ENCODE assay signal across 11 cellular contexts in genomic region chr11:119759324-119759723, GRCh38. TPM values are rescaled to one million over a fixed set of nuclear protein-coding genes. Genes with fewer than 3 reads are reported as not detected.
DNase-seq lines count a peak whose midpoint lies in the region; ATAC-seq, FAIRE-seq and TF ChIP-seq lines count a peak whose summit lies in the region.
"Had no signal": no experiment of that assay in that cellular context is flagged by ENCODE, and none has a peak within 500 bp of the region (broad histone marks: within the 10 kb centered on the region; RNA-seq: fewer than 3 reads in every experiment).

No MANE protein-coding gene starts in this region.

- TF ChIP-seq CTCF in fibroblast of the aortic adventitia (IDR thresholded peaks at IDR 0.05; ENCODE audit: insufficient read depth, low read length) = no peak

- ATAC-seq in HG02938 (IDR thresholded peaks at IDR 0.05; ENCODE audit: unreplicated experiment) (no peak), GM19455 (IDR thresholded peaks at IDR 0.05; ENCODE audit: unreplicated experiment) (no peak), HG03025 (IDR thresholded peaks at IDR 0.05; ENCODE audit: low FRiP score, unreplicated experiment) (no peak)
- ATAC-seq: Panc1 had no signal

- H3K27me3 ChIP-seq in H7 (ENCODE audit: control insufficient read depth, insufficient read depth, low read length) = no peaks in the 10 kb centered on the region
- H3K27me3 ChIP-seq: tibial nerve had no signal

- FAIRE-seq in H54 (lab: Jason Lieb, UNC) (no peak), RCC 7860 (lab: Jason Lieb, UNC) (no peak)

- TF ChIP-seq POLR2A in H54 (IDR thresholded peaks at IDR 0.05; ENCODE audit: low read depth, low read length) = no peak

- H3K4me3 ChIP-seq in fibroblast of the aortic adventitia (ENCODE audit: low read depth, low read length) (no peak overlapping the region), H7 (ENCODE audit: insufficient read depth, low read depth, low read length) (no peak overlapping the region)
- H3K4me3 ChIP-seq: tibial nerve had no signal

- DNase-seq in AG08395 (ENCODE audit: low spot score) (peak; percentile 76), H54 (ENCODE audit: insufficient read length, low spot score) (peak; percentile 55), RCC 7860 (ENCODE audit: low spot score) (peak; percentile 28), fibroblast of the aortic adventitia (ENCODE audit: low read depth) (peak; percentile 36), H7 (no peak)
- DNase-seq: COR-L47 had no signal

- H3K36me3 ChIP-seq in H7 (replicated peaks; ENCODE audit: control insufficient read depth, insufficient read depth, low read length) = no peaks in the 10 kb centered on the region
- H3K36me3 ChIP-seq: tibial nerve had no signal

RNA-seq across cellular contexts. Expression of gene NECTIN1, which starts 30.3 kb away (rescaled TPM):
- total RNA-seq in fibroblast of the aortic adventitia (ENCODE audit: low replicate concordance) = 3.4 and 7.8 TPM in 2 replicates
- total RNA-seq in H7 (2014; rRNA removed; shearing (Covaris generic)) = 20.9 and 24.6 TPM in 2 replicates
